1 cellular context compared by ENCODE assay signal in genomic region chr4:74133786-74134499, GRCh38.
TF ChIP-seq lines count a peak whose summit lies in the region.

No MANE protein-coding gene starts in this region.

TF ChIP-seq in endothelial cell of umbilical vein, 7 proteins besides CTCF, POLR2A, EP300 and RAD21 (continued from another document):
- TF ChIP-seq GATA2 (IDR thresholded peaks at IDR 0.05; ENCODE audit: insufficient read depth, insufficient read length, low read depth, low read length): no peak
